ENCODE assay signal across 15 cellular contexts in genomic region chr4:183610033-183610432, GRCh38. TPM values are rescaled to one million over a fixed set of nuclear protein-coding genes. Genes with fewer than 3 reads are reported as not detected.
DNase-seq lines count a peak whose midpoint lies in the region; ATAC-seq and TF ChIP-seq lines count a peak whose summit lies in the region.
"Had no signal": no experiment of that assay in that cellular context is flagged by ENCODE, and none has a peak within 500 bp of the region (broad histone marks: within the 10 kb centered on the region; RNA-seq: fewer than 3 reads in every experiment).

No MANE protein-coding gene starts in this region.

- peak overlapping the region; percentile 97 for H3K27ac Mint-ChIP-seq in type B pancreatic cell
- no peak overlapping the region for H3K27ac Mint-ChIP-seq in effector memory CD8-positive, alpha-beta T cell
- H3K27ac Mint-ChIP-seq: naive thymus-derived CD8-positive, alpha-beta T cell had no signal

- H3K27ac ChIP-seq in SJCRH30 (no peak overlapping the region), gastroesophageal sphincter (no peak overlapping the region)

- no peak for TF ChIP-seq POLR2A in gastroesophageal sphincter (IDR thresholded peaks at IDR 0.05)

- peaks cover 5% of the 10 kb centered on the region for H3K9me3 Mint-ChIP-seq in type B pancreatic cell
- H3K9me3 Mint-ChIP-seq in effector memory CD8-positive, alpha-beta T cell: no peaks in the 10 kb centered on the region
- H3K9me3 Mint-ChIP-seq: naive thymus-derived CD8-positive, alpha-beta T cell had no signal

- H3K4me1 ChIP-seq in SJCRH30: no peaks in the 10 kb centered on the region
- no peaks in the 10 kb centered on the region for H3K4me1 ChIP-seq in gastroesophageal sphincter

- no peaks in the 10 kb centered on the region for H3K9me3 ChIP-seq in SJCRH30 (replicated peaks)
- no peaks in the 10 kb centered on the region for H3K9me3 ChIP-seq in gastroesophageal sphincter
- H3K9me3 ChIP-seq: thyroid gland had no signal

- H3K4me3 Mint-ChIP-seq in type B pancreatic cell: no peak overlapping the region
- no peak overlapping the region for H3K4me3 Mint-ChIP-seq in effector memory CD8-positive, alpha-beta T cell
- H3K4me3 Mint-ChIP-seq: naive thymus-derived CD8-positive, alpha-beta T cell had no signal

- 100% methylated on average over 1 of the region's 2 CpGs; no CpG with 5 or more reads in 1 of the 2 donors for WGBS in gastroesophageal sphincter (ENCODE audit: low coverage in 1 of 2), 2 donors

- H3K4me3 ChIP-seq in SJCRH30: no peak overlapping the region
- no peak overlapping the region for H3K4me3 ChIP-seq in gastroesophageal sphincter
- H3K4me3 ChIP-seq: thyroid gland had no signal

- H3K27me3 Mint-ChIP-seq in type B pancreatic cell: peaks cover 4% of the 10 kb centered on the region
- peaks cover 27 to 43% of the 10 kb centered on the region in 2 donors for H3K27me3 Mint-ChIP-seq in effector memory CD8-positive, alpha-beta T cell

- H3K36me3 Mint-ChIP-seq in type B pancreatic cell: no peaks in the 10 kb centered on the region
- H3K36me3 Mint-ChIP-seq in effector memory CD8-positive, alpha-beta T cell (ENCODE audit: insufficient read depth): no peaks in the 10 kb centered on the region
- H3K36me3 Mint-ChIP-seq: naive thymus-derived CD8-positive, alpha-beta T cell had no signal

- DNase-seq in NCI-H2227 (lab: John Stamatoyannopoulos, UW; ENCODE audit: unreplicated experiment) (peak; percentile 6), NCI-H2227 treated with DMSO at 0.1 percent for 48 hours (lab: John Stamatoyannopoulos, UW) (no peak), SJCRH30 (peak; percentile 7 to 30), type B pancreatic cell (ENCODE audit: extremely low spot score, unreplicated experiment) (no peak), SHP77 treated with DMSO at 0.1 percent for 48 hours (lab: John Stamatoyannopoulos, UW) (no peak), AG08395 (ENCODE audit: low spot score) (no peak)
- DNase-seq in effector memory CD8-positive, alpha-beta T cell: no peak
- DNase-seq: activated naive CD4-positive, alpha-beta T cell treated with anti-CD3 and anti-CD28 coated beads, Interleukin-2, amount 50 U/mL, for 16 hours; cortex of kidney; DMS79; naive thymus-derived CD8-positive, alpha-beta T cell; NCI-H2107; PC-3 had no signal

- H3K36me3 ChIP-seq in SJCRH30 (no peaks in the 10 kb centered on the region), gastroesophageal sphincter (no peaks in the 10 kb centered on the region)
- H3K36me3 ChIP-seq: thyroid gland had no signal

- ATAC-seq in gastroesophageal sphincter: peak; percentile 53
- no peak for ATAC-seq in effector memory CD8-positive, alpha-beta T cell (replicated peaks)
- ATAC-seq: naive thymus-derived CD8-positive, alpha-beta T cell; PC-3 had no signal

- TF ChIP-seq EP300 in gastroesophageal sphincter (IDR thresholded peaks at IDR 0.05): no peak

- H3K27me3 ChIP-seq in SJCRH30 (no peaks in the 10 kb centered on the region), gastroesophageal sphincter (peaks cover 5% of the 10 kb centered on the region)
- H3K27me3 ChIP-seq: thyroid gland had no signal

- TF ChIP-seq CTCF in gastroesophageal sphincter (IDR thresholded peaks at IDR 0.05) (no peak), type B pancreatic cell (conservative IDR thresholded peaks at IDR 0.05) (no peak)

- peaks cover 16% of the 10 kb centered on the region for H3K4me1 Mint-ChIP-seq in type B pancreatic cell (ENCODE audit: unreplicated experiment)
- H3K4me1 Mint-ChIP-seq in effector memory CD8-positive, alpha-beta T cell (ENCODE audit: low read depth in 2 of 2): peaks cover 0 to 4% of the 10 kb centered on the region in 2 donors
- H3K4me1 Mint-ChIP-seq: naive thymus-derived CD8-positive, alpha-beta T cell had no signal

RNA-seq across cellular contexts. Expression of gene RWDD4, which starts 49.0 kb away (rescaled TPM):
- 25.2 and 26.3 TPM in 2 replicates for total RNA-seq in SJCRH30 (2014; rRNA removed; shearing (Covaris generic))
- 10 to 100 TPM; 29.6 to 43.0 (median 32.8) TPM for total RNA-seq in gastroesophageal sphincter
- 20.5 and 23.6 TPM in 2 replicates for total RNA-seq in type B pancreatic cell (ENCODE audit: low replicate concordance)

RNA-seq across cellular contexts. Expression of gene TRAPPC11, which starts 49.1 kb away (rescaled TPM):
- 22.3 and 23.5 TPM in 2 replicates for total RNA-seq in SJCRH30 (2014; rRNA removed; shearing (Covaris generic))
- total RNA-seq in gastroesophageal sphincter (10 to 100 TPM; 42.1 to 57.5 (median 54.7) TPM), type B pancreatic cell (ENCODE audit: low replicate concordance) (35.9 and 45.4 TPM in 2 replicates)

Comparison
In these comparisons a context has a peak if more than half of its experiments do, and no peak if none do; other contexts are left out.
1. DNase-seq: peak in NCI-H2227 (single experiment) and SJCRH30 (2 of 2); none in NCI-H2227 treated with DMSO at 0.1 percent for 48 hours (single experiment), type B pancreatic cell (single experiment), SHP77 treated with DMSO at 0.1 percent for 48 hours (single experiment), effector memory CD8-positive, alpha-beta T cell (0 of 3) and AG08395 (single experiment).